1 cellular context compared by ENCODE assay signal in the genomic region with DNA sequence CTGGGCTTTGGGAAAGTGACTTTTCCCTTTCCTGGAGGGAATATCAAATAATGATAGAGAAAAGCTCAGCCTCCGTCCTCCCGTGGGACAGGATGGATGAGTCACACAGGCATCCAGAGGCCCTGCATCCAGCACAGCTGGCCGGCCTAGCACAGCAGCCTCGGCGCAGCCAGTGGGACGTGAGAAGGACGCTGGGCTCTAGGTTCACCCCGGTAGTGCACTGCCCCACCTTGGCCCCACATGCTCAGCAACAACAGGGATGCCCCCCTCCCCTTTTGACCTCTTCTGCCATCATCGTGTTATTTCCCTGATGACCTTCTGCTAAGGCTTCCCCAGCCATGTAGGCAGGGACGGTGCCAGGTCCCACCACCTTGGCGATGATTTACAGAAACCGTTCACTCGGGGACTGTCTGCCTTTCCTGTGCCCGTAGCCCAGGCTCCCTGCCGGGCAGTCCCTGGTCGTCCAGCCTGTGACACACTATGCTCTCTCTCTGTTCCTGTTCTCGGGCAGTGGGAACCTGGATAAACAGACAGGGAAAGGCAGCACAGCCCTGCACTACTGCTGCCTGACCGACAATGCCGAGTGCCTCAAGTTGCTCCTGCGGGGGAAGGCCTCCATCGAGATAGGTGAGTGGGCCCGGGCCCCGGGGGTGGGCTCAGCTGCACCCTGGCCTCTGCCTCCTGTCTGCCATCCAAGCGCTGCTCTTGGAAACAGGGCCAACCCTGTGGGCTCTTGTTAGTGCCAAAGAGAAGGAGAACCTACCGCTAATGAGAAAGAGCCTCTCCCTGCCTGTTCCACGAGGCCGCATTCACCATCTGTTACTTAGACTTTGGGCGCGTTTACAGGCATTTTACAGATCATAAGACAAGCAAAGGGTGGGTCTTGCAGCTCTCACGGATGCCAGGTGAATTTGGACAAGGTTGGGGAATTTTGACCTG.
TF ChIP-seq lines count a peak whose summit lies in the region.

No MANE protein-coding gene starts in this region.

TF ChIP-seq in A549, 52 proteins besides CTCF, POLR2A, EP300 and RAD21 (continued from another document):
- TF ChIP-seq, protein P1, sequence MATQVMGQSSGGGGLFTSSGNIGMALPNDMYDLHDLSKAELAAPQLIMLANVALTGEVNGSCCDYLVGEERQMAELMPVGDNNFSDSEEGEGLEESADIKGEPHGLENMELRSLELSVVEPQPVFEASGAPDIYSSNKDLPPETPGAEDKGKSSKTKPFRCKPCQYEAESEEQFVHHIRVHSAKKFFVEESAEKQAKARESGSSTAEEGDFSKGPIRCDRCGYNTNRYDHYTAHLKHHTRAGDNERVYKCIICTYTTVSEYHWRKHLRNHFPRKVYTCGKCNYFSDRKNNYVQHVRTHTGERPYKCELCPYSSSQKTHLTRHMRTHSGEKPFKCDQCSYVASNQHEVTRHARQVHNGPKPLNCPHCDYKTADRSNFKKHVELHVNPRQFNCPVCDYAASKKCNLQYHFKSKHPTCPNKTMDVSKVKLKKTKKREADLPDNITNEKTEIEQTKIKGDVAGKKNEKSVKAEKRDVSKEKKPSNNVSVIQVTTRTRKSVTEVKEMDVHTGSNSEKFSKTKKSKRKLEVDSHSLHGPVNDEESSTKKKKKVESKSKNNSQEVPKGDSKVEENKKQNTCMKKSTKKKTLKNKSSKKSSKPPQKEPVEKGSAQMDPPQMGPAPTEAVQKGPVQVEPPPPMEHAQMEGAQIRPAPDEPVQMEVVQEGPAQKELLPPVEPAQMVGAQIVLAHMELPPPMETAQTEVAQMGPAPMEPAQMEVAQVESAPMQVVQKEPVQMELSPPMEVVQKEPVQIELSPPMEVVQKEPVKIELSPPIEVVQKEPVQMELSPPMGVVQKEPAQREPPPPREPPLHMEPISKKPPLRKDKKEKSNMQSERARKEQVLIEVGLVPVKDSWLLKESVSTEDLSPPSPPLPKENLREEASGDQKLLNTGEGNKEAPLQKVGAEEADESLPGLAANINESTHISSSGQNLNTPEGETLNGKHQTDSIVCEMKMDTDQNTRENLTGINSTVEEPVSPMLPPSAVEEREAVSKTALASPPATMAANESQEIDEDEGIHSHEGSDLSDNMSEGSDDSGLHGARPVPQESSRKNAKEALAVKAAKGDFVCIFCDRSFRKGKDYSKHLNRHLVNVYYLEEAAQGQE (IDR thresholded peaks at IDR 0.05) = no peak
- TF ChIP-seq, protein P2, sequence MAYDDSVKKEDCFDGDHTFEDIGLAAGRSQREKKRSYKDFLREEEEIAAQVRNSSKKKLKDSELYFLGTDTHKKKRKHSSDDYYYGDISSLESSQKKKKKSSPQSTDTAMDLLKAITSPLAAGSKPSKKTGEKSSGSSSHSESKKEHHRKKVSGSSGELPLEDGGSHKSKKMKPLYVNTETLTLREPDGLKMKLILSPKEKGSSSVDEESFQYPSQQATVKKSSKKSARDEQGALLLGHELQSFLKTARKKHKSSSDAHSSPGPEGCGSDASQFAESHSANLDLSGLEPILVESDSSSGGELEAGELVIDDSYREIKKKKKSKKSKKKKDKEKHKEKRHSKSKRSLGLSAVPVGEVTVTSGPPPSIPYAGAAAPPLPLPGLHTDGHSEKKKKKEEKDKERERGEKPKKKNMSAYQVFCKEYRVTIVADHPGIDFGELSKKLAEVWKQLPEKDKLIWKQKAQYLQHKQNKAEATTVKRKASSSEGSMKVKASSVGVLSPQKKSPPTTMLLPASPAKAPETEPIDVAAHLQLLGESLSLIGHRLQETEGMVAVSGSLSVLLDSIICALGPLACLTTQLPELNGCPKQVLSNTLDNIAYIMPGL (CRISPR knock-in tag; IDR thresholded peaks at IDR 0.05; ENCODE audit: borderline replicate concordance) = no peak
- no peak for TF ChIP-seq PHF8 (IDR thresholded peaks at IDR 0.05; ENCODE audit: borderline replicate concordance, low read depth)
